In genomic region chr21:32143222-32143939, GRCh38 we compare ENCODE assay signal across 19 cellular contexts.
DNase-seq lines count a peak whose midpoint lies in the region; ATAC-seq, FAIRE-seq and TF ChIP-seq lines count a peak whose summit lies in the region.
"Had no signal": no experiment of that assay in that cellular context is flagged by ENCODE, and none has a peak within 500 bp of the region (broad histone marks: within the 10 kb centered on the region; RNA-seq: fewer than 3 reads in every experiment).

No MANE protein-coding gene starts in this region.

- WGBS in K562 (ENCODE audit: insufficient coverage, low coverage, missing lambda C conversion rate) = 3% methylated on average over 13 of the region's 13 CpGs

- no peaks in the 10 kb centered on the region for H3F3A ChIP-seq in GM23338 (replicated peaks; ENCODE audit: low read depth)

- no peaks in the 10 kb centered on the region for H3K9me1 ChIP-seq in K562 (ENCODE audit: control insufficient read depth, insufficient read depth, low read length)

- no TSS peak for BruUV-seq in K562 (replicated peaks; lab: Mats Ljungman, UMichigan)

- no peak for TF ChIP-seq POLR2A in K562 (conservative IDR thresholded peaks at IDR 0.05)

- no peaks in the 10 kb centered on the region for H3K36me3 Mint-ChIP-seq in GM23338 (ENCODE audit: low read depth)
- H3K36me3 Mint-ChIP-seq in stimulated activated naive B cell treated with anti-CD40 and anti-IgM and Interleukin-4, amounts not matched to agents 10 μg/mL and 1 μg/mL and 100 μg/mL, for 72 hours = no peaks in the 10 kb centered on the region
- H3K36me3 Mint-ChIP-seq: CD4-positive, CD25-positive, alpha-beta regulatory T cell; immature natural killer cell; stimulated activated effector memory CD8-positive, alpha-beta T cell treated with anti-CD3 and anti-CD28 coated beads, Interleukin-12 subunit alpha, Interleukin-12 subunit beta, amount 100 ng/mL, for 72 hours had no signal

- no peaks in the 10 kb centered on the region for H3K9me2 ChIP-seq in GM23338 (ENCODE audit: insufficient read depth)

- H3K36me3 ChIP-seq in GM23338 (ENCODE audit: insufficient read depth) (no peaks in the 10 kb centered on the region), K562 (ENCODE audit: control insufficient read depth, insufficient read depth, low read length) (no peaks in the 10 kb centered on the region), right atrium auricular region (no peaks in the 10 kb centered on the region), brain microvascular endothelial cell (replicated peaks) (no peaks in the 10 kb centered on the region)

- no peak for FAIRE-seq in K562 (lab: Jason Lieb, UNC)
- FAIRE-seq: H54 had no signal

- in situ Hi-C loops in K562 (cut with MboI) (no loop called here), brain microvascular endothelial cell (cut with HindIII; ENCODE audit: low pct_ligation_motif_present, low sequenced_read_pairs) (no loop called here)

- intact Hi-C loops in K562 (cut with micrococcal nuclease) = no loop called here

- H3K4me1 Mint-ChIP-seq in GM23338 = no peaks in the 10 kb centered on the region; the same call in 1 of the 3 replicates
- no peaks in the 10 kb centered on the region for H3K4me1 Mint-ChIP-seq in stimulated activated naive B cell treated with anti-CD40 and anti-IgM and Interleukin-4, amounts not matched to agents 10 μg/mL and 1 μg/mL and 100 μg/mL, for 72 hours
- H3K4me1 Mint-ChIP-seq: CD4-positive, CD25-positive, alpha-beta regulatory T cell; immature natural killer cell; stimulated activated effector memory CD8-positive, alpha-beta T cell treated with anti-CD3 and anti-CD28 coated beads, Interleukin-12 subunit alpha, Interleukin-12 subunit beta, amount 100 ng/mL, for 72 hours had no signal

- POLR2A ChIA-PET in K562 (lab: Yijun Ruan, JAX) = interaction anchor here (0.6 to 1.2 kb wide), 2 partner anchors 12 to 48 kb away, joined by 3 read pairs; no protein-coding TSS in a partner anchor

- H3K27ac Mint-ChIP-seq in GM23338 = no peak overlapping the region
- H3K27ac Mint-ChIP-seq in stimulated activated naive B cell treated with anti-CD40 and anti-IgM and Interleukin-4, amounts not matched to agents 10 μg/mL and 1 μg/mL and 100 μg/mL, for 72 hours = no peak overlapping the region
- H3K27ac Mint-ChIP-seq: CD4-positive, CD25-positive, alpha-beta regulatory T cell; immature natural killer cell; stimulated activated effector memory CD8-positive, alpha-beta T cell treated with anti-CD3 and anti-CD28 coated beads, Interleukin-12 subunit alpha, Interleukin-12 subunit beta, amount 100 ng/mL, for 72 hours; T-helper 1 cell treated with Interleukin-12 subunit alpha and Interleukin-12 subunit beta and Interleukin-4 antibody, amounts not matched to agents 30 μg/mL and 1 μg/mL, for 36 hours had no signal

- no peak overlapping the region for H3K9ac ChIP-seq in K562 (ENCODE audit: insufficient read depth in 1 of 2, low read depth in 2 of 2, low read length in 2 of 2)

- DNase-seq in GM23338 (ENCODE audit: low spot score) (peak; percentile 48), K562 (ENCODE audit: extremely low read depth in 1 of 4, low spot score in 3 of 4) (peak in 1 of 4 experiments; percentile 13), right atrium auricular region (ENCODE audit: low spot score) (peak; percentile 63), smooth muscle cell of the brain vasculature (ENCODE audit: low read depth, low spot score) (peak; percentile 37), brain microvascular endothelial cell (no peak), AG08396 (ENCODE audit: low spot score) (no peak)
- DNase-seq in stimulated activated CD4-positive, alpha-beta T cell treated with anti-CD3 and anti-CD28 coated beads, Interleukin-12 subunit alpha, Interleukin-12 subunit beta, amount 100 ng/mL, for 4 hours = no peak
- DNase-seq in stimulated activated naive B cell treated with anti-CD40 and anti-IgM and Interleukin-4, amounts not matched to agents 10 μg/mL and 1 μg/mL and 100 μg/mL, for 72 hours = no peak
- DNase-seq: activated effector memory CD4-positive, alpha-beta T cell treated with anti-CD3 and anti-CD28 coated beads, Interleukin-2, amount 50 U/mL, for 16 hours; CD4-positive, CD25-positive, alpha-beta regulatory T cell; erythroblast; immature natural killer cell; MV-4-11; posterior cingulate gyrus; stimulated activated CD4-positive, alpha-beta T cell treated with anti-CD3 and anti-CD28 coated beads, Interleukin-4, amount 100 ng/mL, for 1 hour had no signal

- ATAC-seq in GM23338 = peak; percentile 40; the same call in 2 of the 3 replicates
- ATAC-seq in K562 = peak; percentile 79
- no peak for ATAC-seq in stimulated activated naive B cell treated with anti-CD40 and anti-IgM and Interleukin-4, amounts not matched to agents 10 μg/mL and 1 μg/mL and 100 μg/mL, for 72 hours (replicated peaks)
- ATAC-seq: mucosa of descending colon; stimulated activated effector memory CD8-positive, alpha-beta T cell treated with anti-CD3 and anti-CD28 coated beads, Interleukin-12 subunit alpha, Interleukin-12 subunit beta, amount 100 ng/mL, for 72 hours had no signal

- no peak overlapping the region for H3K4me2 ChIP-seq in GM23338
- no peak overlapping the region for H3K4me2 ChIP-seq in K562 (ENCODE audit: insufficient read depth, low read length)

- H3K4me3 ChIP-seq in GM23338 (no peak overlapping the region), K562 (no peak overlapping the region), right atrium auricular region (no peak overlapping the region), brain microvascular endothelial cell (ENCODE audit: low read depth, low read length) (no peak overlapping the region)
- H3K4me3 ChIP-seq: mucosa of descending colon had no signal

- H4K20me1 ChIP-seq in GM23338 (replicated peaks; ENCODE audit: insufficient read depth) (no peaks in the 10 kb centered on the region), K562 (replicated peaks; ENCODE audit: control insufficient read depth, insufficient read depth, low read length) (no peaks in the 10 kb centered on the region)

- CTCF ChIA-PET in K562 (lab: Yijun Ruan, JAX; ENCODE audit: low intra/inter-chr PET ratio) = no interaction called here

- H3K27me3 ChIP-seq in GM23338 (ENCODE audit: insufficient read depth) (no peaks in the 10 kb centered on the region), K562 (ENCODE audit: control insufficient read depth in 2 of 2, insufficient read depth in 2 of 2, low read length in 2 of 2) (peaks cover 2 to 6% of the 10 kb centered on the region in 2 experiments; a peak in 2 of 5 replicates), right atrium auricular region (no peaks in the 10 kb centered on the region), brain microvascular endothelial cell (replicated peaks) (no peaks in the 10 kb centered on the region)

- TF ChIP-seq CTCF in GM23338 (conservative IDR thresholded peaks at IDR 0.05; ENCODE audit: low read depth in 2 of 2) = peak in 1 of 2 experiments; percentile 36; a peak in 3 of 4 replicates
- peak; percentile 18 to 34 (median 33); a peak in 3 of 6 replicates for TF ChIP-seq CTCF in K562 (IDR thresholded peaks at IDR 0.05 in 2 of 3, conservative IDR thresholded peaks at IDR 0.05 in 1 of 3; ENCODE audit: insufficient read depth in 2 of 3, low read depth in 1 of 3, low read length in 3 of 3)
- peak in 1 of 2 donors; percentile 24 for TF ChIP-seq CTCF in right atrium auricular region (IDR thresholded peaks at IDR 0.05)
- no peak for TF ChIP-seq CTCF in brain microvascular endothelial cell (IDR thresholded peaks at IDR 0.05; ENCODE audit: low read depth, low read length, missing control alignments)

- no peak overlapping the region for H3K27ac ChIP-seq in GM23338 (ENCODE audit: low read depth)
- H3K27ac ChIP-seq in K562 (ENCODE audit: extremely low read depth, low read depth, low read length) = no peak overlapping the region
- no peak overlapping the region for H3K27ac ChIP-seq in right atrium auricular region
- no peak overlapping the region for H3K27ac ChIP-seq in brain microvascular endothelial cell

- peaks cover 8% of the 10 kb centered on the region; the same call in 2 of the 3 replicates for H3K9me3 Mint-ChIP-seq in GM23338
- peaks cover 0 to 1% of the 10 kb centered on the region in 2 donors for H3K9me3 Mint-ChIP-seq in stimulated activated naive B cell treated with anti-CD40 and anti-IgM and Interleukin-4, amounts not matched to agents 10 μg/mL and 1 μg/mL and 100 μg/mL, for 72 hours
- H3K9me3 Mint-ChIP-seq: immature natural killer cell; stimulated activated effector memory CD8-positive, alpha-beta T cell treated with anti-CD3 and anti-CD28 coated beads, Interleukin-12 subunit alpha, Interleukin-12 subunit beta, amount 100 ng/mL, for 72 hours; T-helper 1 cell treated with Interleukin-12 subunit alpha and Interleukin-12 subunit beta and Interleukin-4 antibody, amounts not matched to agents 30 μg/mL and 1 μg/mL, for 36 hours had no signal

- peaks cover 2% of the 10 kb centered on the region for H3K27me3 Mint-ChIP-seq in GM23338 (ENCODE audit: insufficient read depth, low read depth, poor library complexity)
- peaks cover 4 to 5% of the 10 kb centered on the region in 2 donors for H3K27me3 Mint-ChIP-seq in stimulated activated naive B cell treated with anti-CD40 and anti-IgM and Interleukin-4, amounts not matched to agents 10 μg/mL and 1 μg/mL and 100 μg/mL, for 72 hours

- TF ChIP-seq EP300 in K562 (IDR thresholded peaks at IDR 0.05; ENCODE audit: low read length) = no peak

- H3K9me3 ChIP-seq in K562 (replicated peaks; ENCODE audit: control insufficient read depth, insufficient read depth, low read depth, low read length) (no peaks in the 10 kb centered on the region), right atrium auricular region (peaks cover 0 to 7% of the 10 kb centered on the region in 2 donors)
- H3K9me3 ChIP-seq: mucosa of descending colon had no signal

- H2AFZ ChIP-seq in GM23338 (peak overlapping the region; percentile 56; the same call in 1 of the 2 replicates), K562 (ENCODE audit: low read depth, low read length) (no peak overlapping the region)

- peak; percentile 44 to 49 for TF ChIP-seq RAD21 in K562 (CRISPR knock-in tag; conservative IDR thresholded peaks at IDR 0.05 in 1 of 2, IDR thresholded peaks at IDR 0.05 in 1 of 2)

- H3K4me3 Mint-ChIP-seq in GM23338 = no peak overlapping the region
- H3K4me3 Mint-ChIP-seq in stimulated activated naive B cell treated with anti-CD40 and anti-IgM and Interleukin-4, amounts not matched to agents 10 μg/mL and 1 μg/mL and 100 μg/mL, for 72 hours = no peak overlapping the region
- H3K4me3 Mint-ChIP-seq: CD4-positive, CD25-positive, alpha-beta regulatory T cell; immature natural killer cell; stimulated activated effector memory CD8-positive, alpha-beta T cell treated with anti-CD3 and anti-CD28 coated beads, Interleukin-12 subunit alpha, Interleukin-12 subunit beta, amount 100 ng/mL, for 72 hours; T-helper 1 cell treated with Interleukin-12 subunit alpha and Interleukin-12 subunit beta and Interleukin-4 antibody, amounts not matched to agents 30 μg/mL and 1 μg/mL, for 36 hours had no signal

- H3K79me2 ChIP-seq in GM23338 (replicated peaks; ENCODE audit: insufficient read depth) (no peaks in the 10 kb centered on the region), K562 (ENCODE audit: control insufficient read depth, insufficient read depth, low read length) (no peaks in the 10 kb centered on the region)

- H3K4me1 ChIP-seq in GM23338 (ENCODE audit: insufficient read depth) = no peaks in the 10 kb centered on the region
- no peaks in the 10 kb centered on the region for H3K4me1 ChIP-seq in K562 (replicated peaks in 1 of 2; ENCODE audit: control insufficient read depth in 2 of 2, insufficient read depth in 2 of 2, low read length in 2 of 2)
- H3K4me1 ChIP-seq in right atrium auricular region = no peaks in the 10 kb centered on the region

Comparison
In these comparisons a context has a peak if more than half of its experiments do, and no peak if none do; other contexts are left out.
1. ATAC-seq: peak in GM23338 (single experiment) and K562 (single experiment); none in stimulated activated naive B cell treated with anti-CD40 and anti-IgM and Interleukin-4, amounts not matched to agents 10 μg/mL and 1 μg/mL and 100 μg/mL, for 72 hours (0 of 2).
2. DNase-seq: peak in GM23338 (single experiment), right atrium auricular region (single experiment) and smooth muscle cell of the brain vasculature (single experiment); none in brain microvascular endothelial cell (single experiment), stimulated activated CD4-positive, alpha-beta T cell treated with anti-CD3 and anti-CD28 coated beads, Interleukin-12 subunit alpha, Interleukin-12 subunit beta, amount 100 ng/mL, for 4 hours (single experiment), stimulated activated naive B cell treated with anti-CD40 and anti-IgM and Interleukin-4, amounts not matched to agents 10 μg/mL and 1 μg/mL and 100 μg/mL, for 72 hours (single experiment) and AG08396 (single experiment).